Comparison of ENCODE assay signal across 19 cellular contexts in genomic region chr20:61849376-61849775, GRCh38.
DNase-seq lines count a peak whose midpoint lies in the region; ATAC-seq and TF ChIP-seq lines count a peak whose summit lies in the region.
"Had no signal": no experiment of that assay in that cellular context is flagged by ENCODE, and none has a peak within 500 bp of the region (broad histone marks: within the 10 kb centered on the region; RNA-seq: fewer than 3 reads in every experiment).

No MANE protein-coding gene starts in this region.

- H3K27me3 Mint-ChIP-seq in chondrocyte (ENCODE audit: low read depth): peaks cover 13% of the 10 kb centered on the region
- H3K27me3 Mint-ChIP-seq: B cell; CD4-positive, alpha-beta T cell had no signal

- H3K9me3 Mint-ChIP-seq in chondrocyte (ENCODE audit: low read depth): peaks cover 2% of the 10 kb centered on the region
- H3K9me3 Mint-ChIP-seq: CD4-positive, alpha-beta T cell had no signal

- no peak for ATAC-seq in mucosa of descending colon
- no peak for ATAC-seq in activated CD4-positive, CD25-positive, alpha-beta regulatory T cell treated with anti-CD3 and anti-CD28 coated beads, Interleukin-2, amount 50 U/mL, for 24 hours
- ATAC-seq in HG02759 (IDR thresholded peaks at IDR 0.05; ENCODE audit: unreplicated experiment): no peak
- ATAC-seq: GM12878, GM23338, HCT116 had no signal

- no peaks in the 10 kb centered on the region for H3K9me3 ChIP-seq in mucosa of descending colon
- H3K9me3 ChIP-seq: BLaER1 treated with 17β-estradiol and CSF1 and Interleukin-3, amounts not matched to agents 10 nM and 100 nM had no signal

- intact Hi-C loops in mucosa of descending colon (cut with DNase I, micrococcal nuclease): no loop called here
- intact Hi-C loops in posterior vena cava (cut with DNase I): no loop called here

- no peaks in the 10 kb centered on the region for H3K36me3 Mint-ChIP-seq in chondrocyte (ENCODE audit: low read depth)
- H3K36me3 Mint-ChIP-seq: CD14-positive monocyte; CD8-positive, alpha-beta memory T cell had no signal

- H3K4me3 ChIP-seq in mucosa of descending colon: no peak overlapping the region
- H3K4me3 ChIP-seq: BLaER1 treated with 17β-estradiol and CSF1 and Interleukin-3, amounts not matched to agents 10 nM and 100 nM; GM12878; GM23338 had no signal

- TF ChIP-seq CTCF in chondrocyte (IDR thresholded peaks at IDR 0.05) (no peak), mucosa of descending colon (IDR thresholded peaks at IDR 0.05) (no peak)

- H3K4me1 ChIP-seq in mucosa of descending colon (ENCODE audit: low read depth): no peaks in the 10 kb centered on the region

- DNase-seq in chondrocyte (ENCODE audit: low spot score): peak; percentile 82
- peak in 2 of 3 donors; percentile 2 to 26 for DNase-seq in mucosa of descending colon
- peak; percentile 47 for DNase-seq in posterior vena cava (ENCODE audit: low spot score)
- no peak for DNase-seq in iPS-NIHi7 (ENCODE audit: extremely low spot score)
- DNase-seq in activated T-cell treated with anti-CD3 and anti-CD28 coated beads for 4 hours: no peak
- DNase-seq: CD4-positive, alpha-beta T cell; CD8-positive, alpha-beta memory T cell; DMS 273 treated with DMSO at 0.1 percent for 48 hours; EL; GDM1; H9 had no signal

- H3K4me3 Mint-ChIP-seq in chondrocyte (ENCODE audit: unreplicated experiment): no peak overlapping the region
- H3K4me3 Mint-ChIP-seq: B cell; CD14-positive monocyte; CD4-positive, alpha-beta T cell; CD8-positive, alpha-beta memory T cell; GM23338; H9 had no signal

- no peaks in the 10 kb centered on the region for H3K36me3 ChIP-seq in mucosa of descending colon (ENCODE audit: low read depth)
- H3K36me3 ChIP-seq: BLaER1 treated with 17β-estradiol and CSF1 and Interleukin-3, amounts not matched to agents 10 nM and 100 nM had no signal

- no peaks in the 10 kb centered on the region for H3K4me1 Mint-ChIP-seq in chondrocyte (ENCODE audit: low read depth)
- H3K4me1 Mint-ChIP-seq: B cell; CD14-positive monocyte; CD8-positive, alpha-beta memory T cell; GM23338; H9 had no signal

- no peak overlapping the region for H3K27ac Mint-ChIP-seq in chondrocyte (ENCODE audit: unreplicated experiment)
- H3K27ac Mint-ChIP-seq: B cell; CD14-positive monocyte; CD4-positive, alpha-beta T cell; GM23338; H9 had no signal

Comparison
In these comparisons a context has a peak if more than half of its experiments do, and no peak if none do; other contexts are left out.
1. DNase-seq: peak in chondrocyte (single experiment), mucosa of descending colon (2 of 3) and posterior vena cava (single experiment); none in iPS-NIHi7 (single experiment) and activated T-cell treated with anti-CD3 and anti-CD28 coated beads for 4 hours (single experiment).